Comparison of ENCODE assay signal across 8 cellular contexts in genomic region chr11:123653997-123654565, GRCh38. TPM values are rescaled to one million over a fixed set of nuclear protein-coding genes. Genes with fewer than 3 reads are reported as not detected.
DNase-seq lines count a peak whose midpoint lies in the region; ATAC-seq and TF ChIP-seq lines count a peak whose summit lies in the region.

No MANE protein-coding gene starts in this region.

- H3K4me3 ChIP-seq in mesodermal cell (ENCODE audit: extremely low read depth, insufficient read depth, low read length, poor library complexity, severe bottlenecking) (peak overlapping the region; percentile 63), thoracic aorta (peak overlapping the region; percentile 70)

- H3K4me1 Mint-ChIP-seq in WTC11 (peaks cover 14% of the 10 kb centered on the region), endothelial cell (ENCODE audit: unreplicated experiment) (peaks cover 42% of the 10 kb centered on the region)

- H3K27me3 ChIP-seq in thoracic aorta (replicated peaks; ENCODE audit: insufficient read depth), result no peaks in the 10 kb centered on the region

- peaks cover 49% of the 10 kb centered on the region for H3K27me3 Mint-ChIP-seq in WTC11 (ENCODE audit: low read depth)
- peaks cover 8% of the 10 kb centered on the region for H3K27me3 Mint-ChIP-seq in endothelial cell (ENCODE audit: unreplicated experiment)

- no peak for TF ChIP-seq CTCF in WTC11 (IDR thresholded peaks at IDR 0.05)
- TF ChIP-seq CTCF in endothelial cell (IDR thresholded peaks at IDR 0.05; ENCODE audit: unreplicated experiment), result no peak
- TF ChIP-seq CTCF in thoracic aorta (IDR thresholded peaks at IDR 0.05), result no peak

- no peaks in the 10 kb centered on the region for H3K36me3 ChIP-seq in mesodermal cell (ENCODE audit: control insufficient read depth, insufficient read depth, low read length)
- no peaks in the 10 kb centered on the region for H3K36me3 ChIP-seq in thoracic aorta

- H3K9me3 ChIP-seq in mesodermal cell (ENCODE audit: control insufficient read depth, low read length) (no peaks in the 10 kb centered on the region), thoracic aorta (no peaks in the 10 kb centered on the region)

- H3K4me1 ChIP-seq in mesodermal cell (ENCODE audit: control insufficient read depth, insufficient read depth, low read length, poor library complexity, severe bottlenecking) (peaks cover 3% of the 10 kb centered on the region), thoracic aorta (ENCODE audit: control insufficient read depth in 1 of 2, low read depth in 2 of 2) (peaks cover 6 to 8% of the 10 kb centered on the region in 2 donors)

- no peaks in the 10 kb centered on the region for H3K36me3 Mint-ChIP-seq in WTC11
- peaks cover 3% of the 10 kb centered on the region for H3K36me3 Mint-ChIP-seq in endothelial cell (ENCODE audit: low read depth, unreplicated experiment)

- CTCF ChIA-PET in WTC11 (lab: Charles Lee), result interaction anchor here (0.6 to 3.1 kb wide), 19 partner anchors 10 to 535 kb away, joined by 3 to 42 read pairs (median 5); no protein-coding TSS in a partner anchor

- H3K27ac Mint-ChIP-seq in WTC11, result no peak overlapping the region
- H3K27ac Mint-ChIP-seq in endothelial cell (ENCODE audit: unreplicated experiment), result no peak overlapping the region

- peak overlapping the region; percentile 76 for H3K4me3 Mint-ChIP-seq in WTC11
- H3K4me3 Mint-ChIP-seq in endothelial cell (ENCODE audit: unreplicated experiment), result peak overlapping the region; percentile 96

- no peak overlapping the region for H3K27ac ChIP-seq in mesodermal cell (ENCODE audit: low read depth, low read length, severe bottlenecking)
- H3K27ac ChIP-seq in thoracic aorta, result no peak overlapping the region

- H3K9me3 Mint-ChIP-seq in WTC11 (no peaks in the 10 kb centered on the region), endothelial cell (ENCODE audit: unreplicated experiment) (no peaks in the 10 kb centered on the region)

- POLR2A ChIA-PET in WTC11 (lab: Charles Lee), result interaction anchor here (1.4 kb wide), 1 partner anchor 17 kb away, joined by 3 read pairs; no protein-coding TSS in a partner anchor

- WGBS in mesodermal cell (ENCODE audit: insufficient coverage in 2 of 2), 2 experiments, result 0 to 1% methylated on average over 37 to 46 of the region's 55 CpGs

- DNase-seq in DMS79 (lab: John Stamatoyannopoulos, UW) (peak; percentile 64), HT-29 (ENCODE audit: low spot score) (peak; percentile 18), WTC11 (ENCODE audit: low spot score) (peak; percentile 64), endothelial cell (ENCODE audit: low spot score) (peak; percentile 62), thoracic aorta (ENCODE audit: low spot score) (no peak), NCI-H1694 treated with DMSO at 0.1 percent for 48 hours (lab: John Stamatoyannopoulos, UW) (no peak), NCI-H146 (lab: John Stamatoyannopoulos, UW) (no peak)

- peak; percentile 37 for ATAC-seq in WTC11
- ATAC-seq in thoracic aorta (ENCODE audit: insufficient number of reproducible peaks, low FRiP score, low read depth), result no peak

TF ChIP-seq in WTC11, 78 proteins besides CTCF, POLR2A, EP300 and RAD21 (continues in another document):
- TF ChIP-seq ZNF263 (CRISPR knock-in tag; IDR thresholded peaks at IDR 0.05; ENCODE audit: low read depth) (no peak), CREB1 (CRISPR knock-in tag; IDR thresholded peaks at IDR 0.05) (no peak), NFATC4 (CRISPR knock-in tag; IDR thresholded peaks at IDR 0.05) (no peak), SMAD3 (CRISPR knock-in tag; IDR thresholded peaks at IDR 0.05; ENCODE audit: borderline replicate concordance) (no peak), MXD4 (CRISPR knock-in tag; IDR thresholded peaks at IDR 0.05; ENCODE audit: borderline replicate concordance) (no peak), E2F1 (CRISPR knock-in tag; IDR thresholded peaks at IDR 0.05) (no peak; the same call in 1 of the 2 replicates), ZNF532 (CRISPR knock-in tag; IDR thresholded peaks at IDR 0.05; ENCODE audit: borderline replicate concordance) (no peak), TP53 (CRISPR knock-in tag; IDR thresholded peaks at IDR 0.05) (peak; percentile 42; the same call in 1 of the 2 replicates), ZNF396 (CRISPR knock-in tag; IDR thresholded peaks at IDR 0.05; ENCODE audit: borderline replicate concordance) (no peak)
- TF ChIP-seq, protein P1, sequence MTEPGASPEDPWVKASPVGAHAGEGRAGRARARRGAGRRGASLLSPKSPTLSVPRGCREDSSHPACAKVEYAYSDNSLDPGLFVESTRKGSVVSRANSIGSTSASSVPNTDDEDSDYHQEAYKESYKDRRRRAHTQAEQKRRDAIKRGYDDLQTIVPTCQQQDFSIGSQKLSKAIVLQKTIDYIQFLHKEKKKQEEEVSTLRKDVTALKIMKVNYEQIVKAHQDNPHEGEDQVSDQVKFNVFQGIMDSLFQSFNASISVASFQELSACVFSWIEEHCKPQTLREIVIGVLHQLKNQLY (CRISPR knock-in tag; IDR thresholded peaks at IDR 0.05), result no peak
- TF ChIP-seq, protein P2, sequence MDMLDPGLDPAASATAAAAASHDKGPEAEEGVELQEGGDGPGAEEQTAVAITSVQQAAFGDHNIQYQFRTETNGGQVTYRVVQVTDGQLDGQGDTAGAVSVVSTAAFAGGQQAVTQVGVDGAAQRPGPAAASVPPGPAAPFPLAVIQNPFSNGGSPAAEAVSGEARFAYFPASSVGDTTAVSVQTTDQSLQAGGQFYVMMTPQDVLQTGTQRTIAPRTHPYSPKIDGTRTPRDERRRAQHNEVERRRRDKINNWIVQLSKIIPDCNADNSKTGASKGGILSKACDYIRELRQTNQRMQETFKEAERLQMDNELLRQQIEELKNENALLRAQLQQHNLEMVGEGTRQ (CRISPR knock-in tag; IDR thresholded peaks at IDR 0.05), result 0 out of 2 replicates have a peak, but pooled peaks have one; percentile 18
- TF ChIP-seq, protein P3, sequence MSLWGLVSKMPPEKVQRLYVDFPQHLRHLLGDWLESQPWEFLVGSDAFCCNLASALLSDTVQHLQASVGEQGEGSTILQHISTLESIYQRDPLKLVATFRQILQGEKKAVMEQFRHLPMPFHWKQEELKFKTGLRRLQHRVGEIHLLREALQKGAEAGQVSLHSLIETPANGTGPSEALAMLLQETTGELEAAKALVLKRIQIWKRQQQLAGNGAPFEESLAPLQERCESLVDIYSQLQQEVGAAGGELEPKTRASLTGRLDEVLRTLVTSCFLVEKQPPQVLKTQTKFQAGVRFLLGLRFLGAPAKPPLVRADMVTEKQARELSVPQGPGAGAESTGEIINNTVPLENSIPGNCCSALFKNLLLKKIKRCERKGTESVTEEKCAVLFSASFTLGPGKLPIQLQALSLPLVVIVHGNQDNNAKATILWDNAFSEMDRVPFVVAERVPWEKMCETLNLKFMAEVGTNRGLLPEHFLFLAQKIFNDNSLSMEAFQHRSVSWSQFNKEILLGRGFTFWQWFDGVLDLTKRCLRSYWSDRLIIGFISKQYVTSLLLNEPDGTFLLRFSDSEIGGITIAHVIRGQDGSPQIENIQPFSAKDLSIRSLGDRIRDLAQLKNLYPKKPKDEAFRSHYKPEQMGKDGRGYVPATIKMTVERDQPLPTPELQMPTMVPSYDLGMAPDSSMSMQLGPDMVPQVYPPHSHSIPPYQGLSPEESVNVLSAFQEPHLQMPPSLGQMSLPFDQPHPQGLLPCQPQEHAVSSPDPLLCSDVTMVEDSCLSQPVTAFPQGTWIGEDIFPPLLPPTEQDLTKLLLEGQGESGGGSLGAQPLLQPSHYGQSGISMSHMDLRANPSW (CRISPR knock-in tag; conservative IDR thresholded peaks at IDR 0.05; ENCODE audit: low read depth), result no peak

RNA-seq across cellular contexts. Expression of gene SCN3B, which starts 0.3 kb away (rescaled TPM):
- total RNA-seq in HT-29 (2014; rRNA removed; shearing (Covaris generic)), result not detected in 2 replicates
- total RNA-seq in WTC11 (2021) (0.37 to 0.79 TPM (median 0.71 TPM) in 3 replicates), endothelial cell (ENCODE audit: unreplicated experiment) (34.1 TPM), thoracic aorta (under 1 TPM in 1 of 2 donors, not detected in 1; 0.35 TPM)
- polyA plus RNA-seq in mesodermal cell (2013, experiment 1 of 2), result 4.6 TPM
- 2.7 TPM for polyA plus RNA-seq in mesodermal cell (2013, experiment 2 of 2)

Comparison
In these comparisons a context has a peak if more than half of its experiments do, and no peak if none do; other contexts are left out.
1. DNase-seq: peak in DMS79 (single experiment), HT-29 (single experiment), WTC11 (single experiment) and endothelial cell (single experiment); none in thoracic aorta (single experiment), NCI-H1694 treated with DMSO at 0.1 percent for 48 hours (single experiment) and NCI-H146 (single experiment).
2. RNA of gene SCN3B, which starts 0.3 kb away (total RNA-seq): 34.1 TPM in endothelial cell (single experiment); 0.37 to 0.79 TPM in WTC11, 0.35 TPM in thoracic aorta and not detected in HT-29; every median in the first group is over 10 times any median in the second.